Comparison of ENCODE assay signal across 8 cellular contexts in the genomic region with DNA sequence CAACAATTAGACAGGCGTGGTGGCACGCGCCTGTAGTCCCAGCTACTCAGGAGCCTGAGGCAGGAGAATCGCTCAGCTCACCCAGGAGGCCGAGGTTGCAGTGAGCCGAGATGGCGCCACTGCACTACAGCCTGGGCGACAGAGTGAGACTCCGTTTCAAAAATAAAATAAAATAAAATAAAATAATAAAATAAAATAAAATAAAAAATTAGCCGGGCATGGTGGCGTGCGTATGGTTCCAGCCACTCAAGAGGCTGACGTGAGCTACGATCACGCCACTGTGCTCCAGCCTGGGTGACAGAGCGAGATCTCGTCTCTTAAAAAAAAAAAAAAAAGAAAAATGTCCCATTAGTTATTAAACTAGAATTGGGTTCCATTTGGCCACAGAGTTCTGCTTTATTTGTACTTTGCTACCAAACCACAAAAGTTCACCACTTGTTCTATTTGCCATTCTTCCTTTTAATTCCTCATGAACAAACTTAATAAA. TPM values are rescaled to one million over a fixed set of nuclear protein-coding genes. Genes with fewer than 3 reads are reported as not detected.
DNase-seq lines count a peak whose midpoint lies in the region; ATAC-seq and TF ChIP-seq lines count a peak whose summit lies in the region.

No MANE protein-coding gene starts in this region.

- TF ChIP-seq CTCF in DND-41 (IDR thresholded peaks at IDR 0.05; ENCODE audit: borderline replicate concordance, extremely low read depth, low read length, poor library complexity, severe bottlenecking) (no peak), epithelial cell of esophagus (IDR thresholded peaks at IDR 0.05; ENCODE audit: insufficient read depth, low read depth, low read length, missing control alignments) (no peak)

- H3K79me2 ChIP-seq in DND-41 (ENCODE audit: insufficient read depth, low read length) (peaks cover 42% of the 10 kb centered on the region), trophoblast cell (ENCODE audit: control insufficient read depth, insufficient read depth, low read length, poor library complexity) (peaks cover 11% of the 10 kb centered on the region)

- peak overlapping the region; percentile 68 to 86; a peak in 3 of 4 replicates for H3K4me3 ChIP-seq in DND-41 (ENCODE audit: low read depth in 1 of 2, low read length in 2 of 2)
- H3K4me3 ChIP-seq in epithelial cell of esophagus (ENCODE audit: low read length): peak overlapping the region; percentile 66
- H3K4me3 ChIP-seq in trophoblast cell (ENCODE audit: low read depth, low read length): peak overlapping the region; percentile 98

- H3K9me3 ChIP-seq in DND-41 (ENCODE audit: insufficient read depth, low read length, severe bottlenecking): no peaks in the 10 kb centered on the region
- H3K9me3 ChIP-seq in trophoblast cell (ENCODE audit: insufficient read depth, low read depth, low read length): no peaks in the 10 kb centered on the region

- H2BK12ac ChIP-seq in trophoblast cell (ENCODE audit: low read length): no peak overlapping the region

- H2AK5ac ChIP-seq in trophoblast cell (ENCODE audit: low read length): no peak overlapping the region

- DNase-seq in DND-41: no peak
- no peak for DNase-seq in epithelial cell of esophagus (ENCODE audit: low read depth)
- DNase-seq in trophoblast cell: no peak
- DNase-seq in GM03348 (ENCODE audit: low spot score): no peak
- DNase-seq in posterior vena cava (ENCODE audit: low spot score): no peak
- DNase-seq in effector CD8-positive, alpha-beta T cell (lab: John Stamatoyannopoulos, UW): no peak

- H3K4me1 ChIP-seq in DND-41 (ENCODE audit: insufficient read depth, low read length) (peaks cover 30% of the 10 kb centered on the region), trophoblast cell (ENCODE audit: control insufficient read depth in 1 of 2, insufficient read depth in 2 of 2, low read length in 2 of 2) (no peaks in the 10 kb centered on the region)

- H3K79me1 ChIP-seq in trophoblast cell (ENCODE audit: low read length): peaks cover 14% of the 10 kb centered on the region

- H3K36me3 ChIP-seq in DND-41 (ENCODE audit: insufficient read depth, low read length) (peaks cover 3% of the 10 kb centered on the region; the same call in 1 of the 2 replicates), trophoblast cell (ENCODE audit: control insufficient read depth in 1 of 2, insufficient read depth in 2 of 2, low read length in 2 of 2) (no peaks in the 10 kb centered on the region)

- no peak overlapping the region for H3K18ac ChIP-seq in trophoblast cell (ENCODE audit: low read length)

- intact Hi-C loops in posterior vena cava (cut with DNase I): no loop called here

- H2BK5ac ChIP-seq in trophoblast cell (ENCODE audit: low read depth, low read length, poor library complexity): no peak overlapping the region

- H4K12ac ChIP-seq in trophoblast cell (ENCODE audit: low read depth, low read length): peak overlapping the region; percentile 95

- no peak overlapping the region for H3K14ac ChIP-seq in trophoblast cell (ENCODE audit: low read length)

- H3K4me2 ChIP-seq in DND-41 (ENCODE audit: insufficient read depth, low read length): peak overlapping the region; percentile 68
- peak overlapping the region; percentile 96 for H3K4me2 ChIP-seq in trophoblast cell (ENCODE audit: low read length)

- peak overlapping the region; percentile 81 for H3K4ac ChIP-seq in trophoblast cell (ENCODE audit: low read depth, low read length)

- WGBS in trophoblast cell (ENCODE audit: extremely low coverage, insufficient coverage, insufficient read length): no CpG with 5 or more reads among the region's 17 CpGs

- H4K20me1 ChIP-seq in DND-41 (ENCODE audit: insufficient read depth, low read length): peaks cover 4% of the 10 kb centered on the region; the same call in 1 of the 2 replicates

- H3K27me3 ChIP-seq in DND-41 (ENCODE audit: insufficient read depth, low read length, poor library complexity): no peaks in the 10 kb centered on the region
- no peaks in the 10 kb centered on the region for H3K27me3 ChIP-seq in trophoblast cell (ENCODE audit: insufficient read depth, low read length)

- no peak overlapping the region for H2BK120ac ChIP-seq in trophoblast cell (ENCODE audit: insufficient read depth, low read length, poor library complexity)

- no peak overlapping the region for H3K23ac ChIP-seq in trophoblast cell (ENCODE audit: low read length)

- ATAC-seq in DND-41 (ENCODE audit: insufficient read depth, low read depth): no peak
- peak; percentile 38 for ATAC-seq in SK-N-SH treated with all-trans-retinoic acid at 6 μM for 48 hours
- ATAC-seq in GM19324 (IDR thresholded peaks at IDR 0.05; ENCODE audit: low FRiP score, unreplicated experiment): no peak

- peak overlapping the region; percentile 89 for H3K9ac ChIP-seq in DND-41 (ENCODE audit: low read depth, low read length)
- no peak overlapping the region for H3K9ac ChIP-seq in trophoblast cell (ENCODE audit: low read length)

- peak overlapping the region; percentile 74 for H2AFZ ChIP-seq in DND-41 (ENCODE audit: low read depth, low read length)
- peak overlapping the region; percentile 95 for H2AFZ ChIP-seq in trophoblast cell (ENCODE audit: insufficient read depth, low read length, poor library complexity)

- H3K27ac ChIP-seq in DND-41 (ENCODE audit: low read length) (no peak overlapping the region; the same call in 1 of the 2 replicates), trophoblast cell (ENCODE audit: low read depth, low read length) (no peak overlapping the region)

- H4K8ac ChIP-seq in trophoblast cell (ENCODE audit: low read depth, low read length): peak overlapping the region; percentile 48

- peak overlapping the region; percentile 76 for H4K91ac ChIP-seq in trophoblast cell (ENCODE audit: low read depth, low read length)

TF ChIP-seq in SK-N-SH treated with all-trans-retinoic acid at 6 μM for 48 hours, 23 proteins besides CTCF, POLR2A, EP300 and RAD21:
- TF ChIP-seq CSRNP3 (CRISPR knock-in tag; IDR thresholded peaks at IDR 0.05) (no peak), TSHZ2 (CRISPR knock-in tag; IDR thresholded peaks at IDR 0.05) (no peak), PPARA (CRISPR knock-in tag; IDR thresholded peaks at IDR 0.05; ENCODE audit: borderline replicate concordance) (no peak), GLIS3 (CRISPR knock-in tag; IDR thresholded peaks at IDR 0.05) (no peak), ZNF565 (CRISPR knock-in tag; conservative IDR thresholded peaks at IDR 0.05; ENCODE audit: low read depth) (no peak), OSR1 (CRISPR knock-in tag; IDR thresholded peaks at IDR 0.05) (no peak), ZNF70 (CRISPR knock-in tag; IDR thresholded peaks at IDR 0.05) (no peak)

RNA-seq across cellular contexts. Expression of gene CYTH1, which starts 1.2 kb away (rescaled TPM):
- 16.7 and 17.1 TPM in 2 replicates for polyA plus RNA-seq in trophoblast cell (2013)
- total RNA-seq in posterior vena cava: 10 to 100 TPM; 27.0 to 42.9 TPM

RNA-seq across cellular contexts. Expression of gene USP36, which starts 59.7 kb away (rescaled TPM):
- polyA plus RNA-seq in trophoblast cell (2013): 21.5 and 22.0 TPM in 2 replicates
- total RNA-seq in posterior vena cava: 10 to 100 TPM; 47.1 to 52.1 TPM
